Comparison of ENCODE assay signal across 15 cellular contexts in the genomic region with DNA sequence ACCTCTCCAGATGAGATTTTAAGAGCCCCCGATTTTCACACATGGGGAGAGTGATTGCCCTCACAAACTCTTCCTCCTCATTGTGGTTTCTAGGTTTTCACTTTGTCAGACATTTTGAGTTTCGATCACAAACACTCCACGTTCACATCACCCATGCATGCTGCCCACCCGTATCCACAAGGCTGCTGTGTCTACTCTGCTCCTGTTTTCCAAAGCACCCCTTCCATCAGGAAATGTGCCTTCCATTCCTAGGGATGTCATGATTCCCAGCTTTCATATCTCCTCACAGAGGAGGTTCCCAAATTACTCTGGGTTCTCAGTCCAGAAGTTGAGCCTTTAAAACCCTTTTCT. TPM values are rescaled to one million over a fixed set of nuclear protein-coding genes. Genes with fewer than 3 reads are reported as not detected.
DNase-seq lines count a peak whose midpoint lies in the region; ATAC-seq and TF ChIP-seq lines count a peak whose summit lies in the region.
"Had no signal": no experiment of that assay in that cellular context is flagged by ENCODE, and none has a peak within 500 bp of the region (broad histone marks: within the 10 kb centered on the region; RNA-seq: fewer than 3 reads in every experiment).

No MANE protein-coding gene starts in this region.

- H3K79me2 ChIP-seq in GM23248 (ENCODE audit: insufficient read depth) (no peaks in the 10 kb centered on the region), parathyroid adenoma (no peaks in the 10 kb centered on the region)

- no peaks in the 10 kb centered on the region for H3K36me3 ChIP-seq in CD8-positive, alpha-beta T cell (ENCODE audit: insufficient read depth, low read length)
- H3K36me3 ChIP-seq in GM23248 (ENCODE audit: low read depth) (no peaks in the 10 kb centered on the region), parathyroid adenoma (ENCODE audit: control insufficient read depth, insufficient read depth, low read length) (no peaks in the 10 kb centered on the region)
- H3K36me3 ChIP-seq: sigmoid colon had no signal

- H3K4me3 ChIP-seq in CD8-positive, alpha-beta T cell (ENCODE audit: low read depth, low read length) = no peak overlapping the region
- H3K4me3 ChIP-seq in GM23248 (no peak overlapping the region), parathyroid adenoma (ENCODE audit: low read depth, low read length) (no peak overlapping the region)
- H3K4me3 ChIP-seq: PC-9, sigmoid colon had no signal

- H3K36me3 Mint-ChIP-seq in CD8-positive, alpha-beta T cell = no peaks in the 10 kb centered on the region
- peaks cover 7% of the 10 kb centered on the region for H3K36me3 Mint-ChIP-seq in central memory CD8-positive, alpha-beta T cell (ENCODE audit: insufficient read depth)

- in situ Hi-C loops in GM23248 (cut with MboI) = no loop called here

- no peaks in the 10 kb centered on the region for H4K20me1 ChIP-seq in GM23248 (ENCODE audit: insufficient read depth)

- CTCF ChIA-PET in CD8-positive, alpha-beta T cell (lab: Charles Lee) = interaction anchor here (0.6 to 2.7 kb wide), 5 partner anchors 34 to 81 kb away, joined by 3 to 10 read pairs (median 4); no protein-coding TSS in a partner anchor

- DNase-seq in CD8-positive, alpha-beta T cell = no peak
- no peak for DNase-seq in GM23248
- no peak for DNase-seq in central memory CD8-positive, alpha-beta T cell (ENCODE audit: low spot score in 2 of 2)
- no peak for DNase-seq in NCI-H187 (lab: John Stamatoyannopoulos, UW)
- DNase-seq: COR-L47, foreskin keratinocyte, HFFc6, islet precursor cell, NCI-H226, PC-9, sigmoid colon, T-helper 17 cell had no signal

- intact Hi-C loops in CD8-positive, alpha-beta T cell (cut with DNase I, micrococcal nuclease) = loop anchor here (2.0 to 5.0 kb wide), 2 partner anchors 25 to 37 kb away; no protein-coding TSS in a partner anchor

- H3K9me3 ChIP-seq in CD8-positive, alpha-beta T cell (ENCODE audit: low read length) = peaks cover 3% of the 10 kb centered on the region
- H3K9me3 ChIP-seq in GM23248 (ENCODE audit: low read depth) (no peaks in the 10 kb centered on the region), parathyroid adenoma (ENCODE audit: control insufficient read depth, low read length) (no peaks in the 10 kb centered on the region)

- H3K9ac ChIP-seq in GM23248 = no peak overlapping the region
- H3K9ac ChIP-seq in parathyroid adenoma = no peak overlapping the region

- H3K4me1 Mint-ChIP-seq in CD8-positive, alpha-beta T cell (ENCODE audit: low read depth) = peaks cover 44% of the 10 kb centered on the region
- peaks cover 54% of the 10 kb centered on the region for H3K4me1 Mint-ChIP-seq in central memory CD8-positive, alpha-beta T cell

- peaks cover 29% of the 10 kb centered on the region for H3K27me3 Mint-ChIP-seq in CD8-positive, alpha-beta T cell (ENCODE audit: low read depth)
- H3K27me3 Mint-ChIP-seq in central memory CD8-positive, alpha-beta T cell = peaks cover 34% of the 10 kb centered on the region

- POLR2A ChIA-PET in CD8-positive, alpha-beta T cell (lab: Charles Lee) = interaction anchor here (0.6 to 1.5 kb wide), 3 partner anchors 33 to 78 kb away, joined by 3 to 4 read pairs (median 3); no protein-coding TSS in a partner anchor

- H3K9me3 Mint-ChIP-seq in CD8-positive, alpha-beta T cell = no peaks in the 10 kb centered on the region
- H3K9me3 Mint-ChIP-seq in central memory CD8-positive, alpha-beta T cell = no peaks in the 10 kb centered on the region
- H3K9me3 Mint-ChIP-seq: HFFc6 had no signal

- no peaks in the 10 kb centered on the region for H3K27me3 ChIP-seq in CD8-positive, alpha-beta T cell (ENCODE audit: insufficient read depth, low read length)
- H3K27me3 ChIP-seq in GM23248 (replicated peaks; ENCODE audit: insufficient read depth) = no peaks in the 10 kb centered on the region
- no peaks in the 10 kb centered on the region for H3K27me3 ChIP-seq in parathyroid adenoma (ENCODE audit: control insufficient read depth, insufficient read depth, low read length)

- H3K9me2 ChIP-seq in GM23248 (ENCODE audit: insufficient read depth) = no peaks in the 10 kb centered on the region

- no peak overlapping the region for H3K27ac ChIP-seq in CD8-positive, alpha-beta T cell (ENCODE audit: low read depth, low read length)
- H3K27ac ChIP-seq in GM23248 (no peak overlapping the region), parathyroid adenoma (peak overlapping the region; percentile 76)
- H3K27ac ChIP-seq: foreskin keratinocyte, PC-9 had no signal

- H3K4me3 Mint-ChIP-seq in CD8-positive, alpha-beta T cell = no peak overlapping the region
- peak overlapping the region; percentile 66 for H3K4me3 Mint-ChIP-seq in central memory CD8-positive, alpha-beta T cell
- H3K4me3 Mint-ChIP-seq: HFFc6 had no signal

- H3K27ac Mint-ChIP-seq in CD8-positive, alpha-beta T cell = peak overlapping the region; percentile 37
- H3K27ac Mint-ChIP-seq in central memory CD8-positive, alpha-beta T cell (ENCODE audit: low read depth) = peak overlapping the region; percentile 83
- H3K27ac Mint-ChIP-seq: HFFc6 had no signal

- no peak overlapping the region for H2AFZ ChIP-seq in GM23248
- H2AFZ ChIP-seq in parathyroid adenoma = no peak overlapping the region
- H2AFZ ChIP-seq: PC-9 had no signal

- TF ChIP-seq CTCF in CD8-positive, alpha-beta T cell (IDR thresholded peaks at IDR 0.05) = no peak
- no peak for TF ChIP-seq CTCF in parathyroid adenoma (IDR thresholded peaks at IDR 0.05)

- peaks cover 20% of the 10 kb centered on the region for H3F3A ChIP-seq in GM23248 (ENCODE audit: insufficient read depth)

- ATAC-seq in CD8-positive, alpha-beta T cell = no peak
- no peak for ATAC-seq in central memory CD8-positive, alpha-beta T cell (replicated peaks; ENCODE audit: extremely low read depth, poor library complexity, severe bottlenecking)
- ATAC-seq in HG02981 (IDR thresholded peaks at IDR 0.05; ENCODE audit: unreplicated experiment) (no peak), GM21737 (IDR thresholded peaks at IDR 0.05; ENCODE audit: unreplicated experiment) (no peak)
- ATAC-seq: foreskin keratinocyte had no signal

- H3K4me2 ChIP-seq in GM23248 (ENCODE audit: unreplicated experiment) (peak overlapping the region; percentile 85), parathyroid adenoma (ENCODE audit: low read length) (no peak overlapping the region)
- H3K4me2 ChIP-seq: PC-9 had no signal

- 74 to 78% methylated on average over 4 of the region's 4 CpGs for WGBS in GM23248 (ENCODE audit: low coverage in 1 of 2, low lambda C conversion rate in 2 of 2, missing lambda C conversion rate in 2 of 2), 2 experiments

- peaks cover 43% of the 10 kb centered on the region for H3K4me1 ChIP-seq in CD8-positive, alpha-beta T cell (ENCODE audit: insufficient read depth, low read length)
- H3K4me1 ChIP-seq in GM23248 (ENCODE audit: insufficient read depth) (peaks cover 17% of the 10 kb centered on the region), parathyroid adenoma (no peaks in the 10 kb centered on the region)
- H3K4me1 ChIP-seq: foreskin keratinocyte, sigmoid colon had no signal

RNA-seq across cellular contexts. Expression of a gene that starts 45.8 kb away (rescaled TPM):
- total RNA-seq in CD8-positive, alpha-beta T cell = 1 to 10 TPM; 8.3 to 8.8 TPM
- total RNA-seq in GM23248 (2014; rRNA removed; shearing (Covaris generic)) = not detected in 2 replicates
- not detected in 2 replicates for polyA plus RNA-seq in GM23248 (2016; fragmentation: Nextera tagmentation; extraction: Ambion mirVana)
- total RNA-seq: foreskin keratinocyte, HFFc6, PC-9 had no signal
- polyA plus RNA-seq: foreskin keratinocyte had no signal
